Comparison of ENCODE assay signal across 1 cellular context in the genomic region with DNA sequence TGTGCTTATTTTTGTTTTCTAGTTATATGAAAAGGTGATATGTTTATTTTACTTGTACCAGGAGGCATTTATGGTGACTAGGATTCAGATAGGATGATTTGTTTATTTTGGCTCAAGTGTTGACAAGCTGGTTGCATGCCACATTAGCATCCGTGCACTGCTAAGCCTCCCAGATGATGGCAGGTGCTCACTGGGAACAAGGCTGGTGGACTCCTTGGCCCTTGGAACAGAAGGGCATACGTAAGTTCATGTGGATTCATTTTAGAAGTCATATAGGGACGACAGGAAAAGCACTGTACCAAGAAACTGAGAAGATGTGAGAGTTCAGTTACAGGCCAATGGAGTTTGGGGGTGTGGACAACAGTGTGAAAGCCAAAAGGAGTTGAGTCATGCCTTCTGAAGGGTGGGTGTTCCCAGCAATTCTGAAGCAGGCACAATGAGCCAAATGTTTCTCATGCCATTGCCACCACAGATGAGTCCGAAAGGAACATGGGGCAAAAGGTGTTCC.
A peak's percentile ranks its signal among the peaks of the same experiment; 100 is the strongest.
TF ChIP-seq lines count a peak whose summit lies in the region.

No MANE protein-coding gene starts in this region.

TF ChIP-seq in endothelial cell of umbilical vein, 7 proteins besides CTCF, POLR2A, EP300 and RAD21 (continued from another document):
- peak; percentile 46 for TF ChIP-seq POLR2AphosphoS5 (IDR thresholded peaks at IDR 0.05; ENCODE audit: insufficient read depth, low read depth, low read length)
